ENCODE assay signal across 1 cellular context in the genomic region with DNA sequence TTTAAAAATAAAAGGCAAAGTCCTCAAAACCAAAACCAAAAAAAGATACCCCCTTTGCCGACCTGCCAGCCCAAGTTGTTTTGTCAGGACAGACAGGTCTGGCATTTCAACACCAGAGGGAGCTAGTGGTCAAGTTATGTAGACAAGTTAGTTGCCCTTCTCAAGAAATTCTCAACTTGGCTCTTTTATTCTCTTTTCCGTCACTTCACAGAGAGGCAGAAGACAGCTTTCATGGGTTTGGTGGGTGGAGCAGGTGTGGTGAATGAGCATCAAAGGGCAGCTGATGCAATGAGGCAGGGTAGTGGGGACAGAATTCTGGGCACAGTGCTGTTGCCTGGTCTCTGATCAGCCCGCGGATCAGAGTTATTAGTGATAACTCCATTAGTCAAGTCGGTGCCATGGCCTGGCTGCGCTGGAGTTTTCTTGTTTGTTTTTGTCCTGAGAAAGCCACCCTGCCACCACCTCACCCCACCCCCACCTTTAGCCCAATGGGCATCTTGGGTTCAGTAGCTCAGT.
TF ChIP-seq lines count a peak whose summit lies in the region.

No MANE protein-coding gene starts in this region.

TF ChIP-seq in HepG2, 621 proteins besides CTCF, POLR2A, EP300 and RAD21 (continued from another document and continues in another):
- TF ChIP-seq, protein P1, sequence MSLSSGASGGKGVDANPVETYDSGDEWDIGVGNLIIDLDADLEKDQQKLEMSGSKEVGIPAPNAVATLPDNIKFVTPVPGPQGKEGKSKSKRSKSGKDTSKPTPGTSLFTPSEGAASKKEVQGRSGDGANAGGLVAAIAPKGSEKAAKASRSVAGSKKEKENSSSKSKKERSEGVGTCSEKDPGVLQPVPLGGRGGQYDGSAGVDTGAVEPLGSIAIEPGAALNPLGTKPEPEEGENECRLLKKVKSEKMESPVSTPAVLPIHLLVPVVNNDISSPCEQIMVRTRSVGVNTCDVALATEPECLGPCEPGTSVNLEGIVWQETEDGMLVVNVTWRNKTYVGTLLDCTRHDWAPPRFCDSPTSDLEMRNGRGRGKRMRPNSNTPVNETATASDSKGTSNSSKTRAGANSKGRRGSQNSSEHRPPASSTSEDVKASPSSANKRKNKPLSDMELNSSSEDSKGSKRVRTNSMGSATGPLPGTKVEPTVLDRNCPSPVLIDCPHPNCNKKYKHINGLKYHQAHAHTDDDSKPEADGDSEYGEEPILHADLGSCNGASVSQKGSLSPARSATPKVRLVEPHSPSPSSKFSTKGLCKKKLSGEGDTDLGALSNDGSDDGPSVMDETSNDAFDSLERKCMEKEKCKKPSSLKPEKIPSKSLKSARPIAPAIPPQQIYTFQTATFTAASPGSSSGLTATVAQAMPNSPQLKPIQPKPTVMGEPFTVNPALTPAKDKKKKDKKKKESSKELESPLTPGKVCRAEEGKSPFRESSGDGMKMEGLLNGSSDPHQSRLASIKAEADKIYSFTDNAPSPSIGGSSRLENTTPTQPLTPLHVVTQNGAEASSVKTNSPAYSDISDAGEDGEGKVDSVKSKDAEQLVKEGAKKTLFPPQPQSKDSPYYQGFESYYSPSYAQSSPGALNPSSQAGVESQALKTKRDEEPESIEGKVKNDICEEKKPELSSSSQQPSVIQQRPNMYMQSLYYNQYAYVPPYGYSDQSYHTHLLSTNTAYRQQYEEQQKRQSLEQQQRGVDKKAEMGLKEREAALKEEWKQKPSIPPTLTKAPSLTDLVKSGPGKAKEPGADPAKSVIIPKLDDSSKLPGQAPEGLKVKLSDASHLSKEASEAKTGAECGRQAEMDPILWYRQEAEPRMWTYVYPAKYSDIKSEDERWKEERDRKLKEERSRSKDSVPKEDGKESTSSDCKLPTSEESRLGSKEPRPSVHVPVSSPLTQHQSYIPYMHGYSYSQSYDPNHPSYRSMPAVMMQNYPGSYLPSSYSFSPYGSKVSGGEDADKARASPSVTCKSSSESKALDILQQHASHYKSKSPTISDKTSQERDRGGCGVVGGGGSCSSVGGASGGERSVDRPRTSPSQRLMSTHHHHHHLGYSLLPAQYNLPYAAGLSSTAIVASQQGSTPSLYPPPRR (CRISPR knock-in tag; IDR thresholded peaks at IDR 0.05; ENCODE audit: borderline replicate concordance) = no peak
- TF ChIP-seq, protein P2, sequence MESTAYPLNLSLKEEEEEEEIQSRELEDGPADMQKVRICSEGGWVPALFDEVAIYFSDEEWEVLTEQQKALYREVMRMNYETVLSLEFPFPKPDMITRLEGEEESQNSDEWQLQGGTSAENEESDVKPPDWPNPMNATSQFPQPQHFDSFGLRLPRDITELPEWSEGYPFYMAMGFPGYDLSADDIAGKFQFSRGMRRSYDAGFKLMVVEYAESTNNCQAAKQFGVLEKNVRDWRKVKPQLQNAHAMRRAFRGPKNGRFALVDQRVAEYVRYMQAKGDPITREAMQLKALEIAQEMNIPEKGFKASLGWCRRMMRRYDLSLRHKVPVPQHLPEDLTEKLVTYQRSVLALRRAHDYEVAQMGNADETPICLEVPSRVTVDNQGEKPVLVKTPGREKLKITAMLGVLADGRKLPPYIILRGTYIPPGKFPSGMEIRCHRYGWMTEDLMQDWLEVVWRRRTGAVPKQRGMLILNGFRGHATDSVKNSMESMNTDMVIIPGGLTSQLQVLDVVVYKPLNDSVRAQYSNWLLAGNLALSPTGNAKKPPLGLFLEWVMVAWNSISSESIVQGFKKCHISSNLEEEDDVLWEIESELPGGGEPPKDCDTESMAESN (CRISPR knock-in tag; conservative IDR thresholded peaks at IDR 0.05) = no peak
- TF ChIP-seq SUZ12 (IDR thresholded peaks at IDR 0.05; ENCODE audit: low read depth, low read length) = no peak
- TF ChIP-seq SP140L (CRISPR knock-in tag; IDR thresholded peaks at IDR 0.05; ENCODE audit: borderline replicate concordance) = 0 out of 2 replicates have a peak, but pooled peaks have one; percentile 66
- no peak for TF ChIP-seq REXO4 (CRISPR knock-in tag; IDR thresholded peaks at IDR 0.05; ENCODE audit: borderline replicate concordance)
- TF ChIP-seq GTF2F1 (IDR thresholded peaks at IDR 0.05; ENCODE audit: low read length) = no peak
- TF ChIP-seq, protein P3, sequence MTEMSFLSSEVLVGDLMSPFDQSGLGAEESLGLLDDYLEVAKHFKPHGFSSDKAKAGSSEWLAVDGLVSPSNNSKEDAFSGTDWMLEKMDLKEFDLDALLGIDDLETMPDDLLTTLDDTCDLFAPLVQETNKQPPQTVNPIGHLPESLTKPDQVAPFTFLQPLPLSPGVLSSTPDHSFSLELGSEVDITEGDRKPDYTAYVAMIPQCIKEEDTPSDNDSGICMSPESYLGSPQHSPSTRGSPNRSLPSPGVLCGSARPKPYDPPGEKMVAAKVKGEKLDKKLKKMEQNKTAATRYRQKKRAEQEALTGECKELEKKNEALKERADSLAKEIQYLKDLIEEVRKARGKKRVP (CRISPR knock-in tag; IDR thresholded peaks at IDR 0.05) = peak in 1 of 2 experiments; percentile 91; a peak in 2 of 4 replicates
- no peak for TF ChIP-seq ZNF354B (CRISPR knock-in tag; IDR thresholded peaks at IDR 0.05)
- TF ChIP-seq MEF2D (CRISPR knock-in tag; IDR thresholded peaks at IDR 0.05) = no peak
- TF ChIP-seq U2AF1 (optimal IDR thresholded peaks at IDR 0.05; ENCODE audit: low read depth, low read length) = no peak
- TF ChIP-seq, protein P4, sequence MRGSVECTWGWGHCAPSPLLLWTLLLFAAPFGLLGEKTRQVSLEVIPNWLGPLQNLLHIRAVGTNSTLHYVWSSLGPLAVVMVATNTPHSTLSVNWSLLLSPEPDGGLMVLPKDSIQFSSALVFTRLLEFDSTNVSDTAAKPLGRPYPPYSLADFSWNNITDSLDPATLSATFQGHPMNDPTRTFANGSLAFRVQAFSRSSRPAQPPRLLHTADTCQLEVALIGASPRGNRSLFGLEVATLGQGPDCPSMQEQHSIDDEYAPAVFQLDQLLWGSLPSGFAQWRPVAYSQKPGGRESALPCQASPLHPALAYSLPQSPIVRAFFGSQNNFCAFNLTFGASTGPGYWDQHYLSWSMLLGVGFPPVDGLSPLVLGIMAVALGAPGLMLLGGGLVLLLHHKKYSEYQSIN (CRISPR knock-in tag; IDR thresholded peaks at IDR 0.05; ENCODE audit: borderline replicate concordance) = no peak
- peak; percentile 50; the same call in 1 of the 2 replicates for TF ChIP-seq KDM2A (CRISPR knock-in tag; IDR thresholded peaks at IDR 0.05; ENCODE audit: borderline replicate concordance, low read depth)
- TF ChIP-seq SIX1 (CRISPR knock-in tag; IDR thresholded peaks at IDR 0.05; ENCODE audit: borderline replicate concordance) = no peak
- TF ChIP-seq, protein P5, sequence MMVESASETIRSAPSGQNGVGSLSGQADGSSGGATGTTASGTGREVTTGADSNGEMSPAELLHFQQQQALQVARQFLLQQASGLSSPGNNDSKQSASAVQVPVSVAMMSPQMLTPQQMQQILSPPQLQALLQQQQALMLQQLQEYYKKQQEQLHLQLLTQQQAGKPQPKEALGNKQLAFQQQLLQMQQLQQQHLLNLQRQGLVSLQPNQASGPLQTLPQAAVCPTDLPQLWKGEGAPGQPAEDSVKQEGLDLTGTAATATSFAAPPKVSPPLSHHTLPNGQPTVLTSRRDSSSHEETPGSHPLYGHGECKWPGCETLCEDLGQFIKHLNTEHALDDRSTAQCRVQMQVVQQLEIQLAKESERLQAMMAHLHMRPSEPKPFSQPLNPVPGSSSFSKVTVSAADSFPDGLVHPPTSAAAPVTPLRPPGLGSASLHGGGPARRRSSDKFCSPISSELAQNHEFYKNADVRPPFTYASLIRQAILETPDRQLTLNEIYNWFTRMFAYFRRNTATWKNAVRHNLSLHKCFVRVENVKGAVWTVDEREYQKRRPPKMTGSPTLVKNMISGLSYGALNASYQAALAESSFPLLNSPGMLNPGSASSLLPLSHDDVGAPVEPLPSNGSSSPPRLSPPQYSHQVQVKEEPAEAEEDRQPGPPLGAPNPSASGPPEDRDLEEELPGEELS (CRISPR knock-in tag; IDR thresholded peaks at IDR 0.05) = no peak
- no peak for TF ChIP-seq NFKB2 (CRISPR knock-in tag; IDR thresholded peaks at IDR 0.05; ENCODE audit: borderline replicate concordance)
- TF ChIP-seq, protein P6, sequence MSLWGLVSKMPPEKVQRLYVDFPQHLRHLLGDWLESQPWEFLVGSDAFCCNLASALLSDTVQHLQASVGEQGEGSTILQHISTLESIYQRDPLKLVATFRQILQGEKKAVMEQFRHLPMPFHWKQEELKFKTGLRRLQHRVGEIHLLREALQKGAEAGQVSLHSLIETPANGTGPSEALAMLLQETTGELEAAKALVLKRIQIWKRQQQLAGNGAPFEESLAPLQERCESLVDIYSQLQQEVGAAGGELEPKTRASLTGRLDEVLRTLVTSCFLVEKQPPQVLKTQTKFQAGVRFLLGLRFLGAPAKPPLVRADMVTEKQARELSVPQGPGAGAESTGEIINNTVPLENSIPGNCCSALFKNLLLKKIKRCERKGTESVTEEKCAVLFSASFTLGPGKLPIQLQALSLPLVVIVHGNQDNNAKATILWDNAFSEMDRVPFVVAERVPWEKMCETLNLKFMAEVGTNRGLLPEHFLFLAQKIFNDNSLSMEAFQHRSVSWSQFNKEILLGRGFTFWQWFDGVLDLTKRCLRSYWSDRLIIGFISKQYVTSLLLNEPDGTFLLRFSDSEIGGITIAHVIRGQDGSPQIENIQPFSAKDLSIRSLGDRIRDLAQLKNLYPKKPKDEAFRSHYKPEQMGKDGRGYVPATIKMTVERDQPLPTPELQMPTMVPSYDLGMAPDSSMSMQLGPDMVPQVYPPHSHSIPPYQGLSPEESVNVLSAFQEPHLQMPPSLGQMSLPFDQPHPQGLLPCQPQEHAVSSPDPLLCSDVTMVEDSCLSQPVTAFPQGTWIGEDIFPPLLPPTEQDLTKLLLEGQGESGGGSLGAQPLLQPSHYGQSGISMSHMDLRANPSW (CRISPR knock-in tag; IDR thresholded peaks at IDR 0.05; ENCODE audit: borderline replicate concordance) = no peak
- no peak for TF ChIP-seq NR2F6 (IDR thresholded peaks at IDR 0.05)
- no peak for TF ChIP-seq NR2F6 (CRISPR knock-in tag; IDR thresholded peaks at IDR 0.05)
- TF ChIP-seq ZFP36L1 (CRISPR knock-in tag; IDR thresholded peaks at IDR 0.05) = no peak
- TF ChIP-seq, protein P7, sequence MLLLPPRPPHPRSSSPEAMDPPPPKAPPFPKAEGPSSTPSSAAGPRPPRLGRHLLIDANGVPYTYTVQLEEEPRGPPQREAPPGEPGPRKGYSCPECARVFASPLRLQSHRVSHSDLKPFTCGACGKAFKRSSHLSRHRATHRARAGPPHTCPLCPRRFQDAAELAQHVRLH (CRISPR knock-in tag; IDR thresholded peaks at IDR 0.05; ENCODE audit: borderline replicate concordance, low read depth) = no peak
- TF ChIP-seq ZIK1 (CRISPR knock-in tag; IDR thresholded peaks at IDR 0.05; ENCODE audit: borderline replicate concordance, low read depth) = no peak
- no peak for TF ChIP-seq GTF3A (CRISPR knock-in tag; conservative IDR thresholded peaks at IDR 0.05)
- TF ChIP-seq, protein P8, sequence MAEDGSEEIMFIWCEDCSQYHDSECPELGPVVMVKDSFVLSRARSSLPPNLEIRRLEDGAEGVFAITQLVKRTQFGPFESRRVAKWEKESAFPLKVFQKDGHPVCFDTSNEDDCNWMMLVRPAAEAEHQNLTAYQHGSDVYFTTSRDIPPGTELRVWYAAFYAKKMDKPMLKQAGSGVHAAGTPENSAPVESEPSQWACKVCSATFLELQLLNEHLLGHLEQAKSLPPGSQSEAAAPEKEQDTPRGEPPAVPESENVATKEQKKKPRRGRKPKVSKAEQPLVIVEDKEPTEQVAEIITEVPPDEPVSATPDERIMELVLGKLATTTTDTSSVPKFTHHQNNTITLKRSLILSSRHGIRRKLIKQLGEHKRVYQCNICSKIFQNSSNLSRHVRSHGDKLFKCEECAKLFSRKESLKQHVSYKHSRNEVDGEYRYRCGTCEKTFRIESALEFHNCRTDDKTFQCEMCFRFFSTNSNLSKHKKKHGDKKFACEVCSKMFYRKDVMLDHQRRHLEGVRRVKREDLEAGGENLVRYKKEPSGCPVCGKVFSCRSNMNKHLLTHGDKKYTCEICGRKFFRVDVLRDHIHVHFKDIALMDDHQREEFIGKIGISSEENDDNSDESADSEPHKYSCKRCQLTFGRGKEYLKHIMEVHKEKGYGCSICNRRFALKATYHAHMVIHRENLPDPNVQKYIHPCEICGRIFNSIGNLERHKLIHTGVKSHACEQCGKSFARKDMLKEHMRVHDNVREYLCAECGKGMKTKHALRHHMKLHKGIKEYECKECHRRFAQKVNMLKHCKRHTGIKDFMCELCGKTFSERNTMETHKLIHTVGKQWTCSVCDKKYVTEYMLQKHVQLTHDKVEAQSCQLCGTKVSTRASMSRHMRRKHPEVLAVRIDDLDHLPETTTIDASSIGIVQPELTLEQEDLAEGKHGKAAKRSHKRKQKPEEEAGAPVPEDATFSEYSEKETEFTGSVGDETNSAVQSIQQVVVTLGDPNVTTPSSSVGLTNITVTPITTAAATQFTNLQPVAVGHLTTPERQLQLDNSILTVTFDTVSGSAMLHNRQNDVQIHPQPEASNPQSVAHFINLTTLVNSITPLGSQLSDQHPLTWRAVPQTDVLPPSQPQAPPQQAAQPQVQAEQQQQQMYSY (CRISPR knock-in tag; IDR thresholded peaks at IDR 0.05) = no peak
- TF ChIP-seq, protein P9, sequence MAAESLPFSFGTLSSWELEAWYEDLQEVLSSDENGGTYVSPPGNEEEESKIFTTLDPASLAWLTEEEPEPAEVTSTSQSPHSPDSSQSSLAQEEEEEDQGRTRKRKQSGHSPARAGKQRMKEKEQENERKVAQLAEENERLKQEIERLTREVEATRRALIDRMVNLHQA (CRISPR knock-in tag; IDR thresholded peaks at IDR 0.05) = no peak
- TF ChIP-seq IKZF1 (IDR thresholded peaks at IDR 0.05) = no peak
- TF ChIP-seq KLF12 (CRISPR knock-in tag; IDR thresholded peaks at IDR 0.05; ENCODE audit: borderline replicate concordance) = no peak
- no peak for TF ChIP-seq KLF13 (CRISPR knock-in tag; IDR thresholded peaks at IDR 0.05)
- TF ChIP-seq, protein P10, sequence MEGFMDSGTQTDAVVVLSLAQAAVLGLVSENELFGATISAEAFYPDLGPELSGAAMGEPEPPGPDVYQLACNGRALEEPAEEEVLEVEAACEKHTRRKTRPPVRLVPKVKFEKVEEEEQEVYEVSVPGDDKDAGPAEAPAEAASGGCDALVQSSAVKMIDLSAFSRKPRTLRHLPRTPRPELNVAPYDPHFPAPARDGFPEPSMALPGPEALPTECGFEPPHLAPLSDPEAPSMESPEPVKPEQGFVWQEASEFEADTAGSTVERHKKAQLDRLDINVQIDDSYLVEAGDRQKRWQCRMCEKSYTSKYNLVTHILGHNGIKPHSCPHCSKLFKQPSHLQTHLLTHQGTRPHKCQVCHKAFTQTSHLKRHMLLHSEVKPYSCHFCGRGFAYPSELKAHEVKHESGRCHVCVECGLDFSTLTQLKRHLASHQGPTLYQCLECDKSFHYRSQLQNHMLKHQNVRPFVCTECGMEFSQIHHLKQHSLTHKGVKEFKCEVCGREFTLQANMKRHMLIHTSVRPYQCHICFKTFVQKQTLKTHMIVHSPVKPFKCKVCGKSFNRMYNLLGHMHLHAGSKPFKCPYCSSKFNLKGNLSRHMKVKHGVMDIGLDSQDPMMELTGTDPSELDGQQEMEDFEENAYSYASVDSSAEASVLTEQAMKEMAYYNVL (CRISPR knock-in tag; IDR thresholded peaks at IDR 0.05; ENCODE audit: borderline replicate concordance) = 0 out of 2 replicates have a peak, but pooled peaks have one; percentile 14
- no peak for TF ChIP-seq ZNF652 (CRISPR knock-in tag; IDR thresholded peaks at IDR 0.05; ENCODE audit: borderline replicate concordance, low read depth)
- peak; percentile 48 for TF ChIP-seq TEAD3 (CRISPR knock-in tag; optimal IDR thresholded peaks at IDR 0.05; ENCODE audit: borderline replicate concordance)
- TF ChIP-seq ASH2L (IDR thresholded peaks at IDR 0.05; ENCODE audit: insufficient read length, low read depth, low read length) = no peak
- TF ChIP-seq, protein P11, sequence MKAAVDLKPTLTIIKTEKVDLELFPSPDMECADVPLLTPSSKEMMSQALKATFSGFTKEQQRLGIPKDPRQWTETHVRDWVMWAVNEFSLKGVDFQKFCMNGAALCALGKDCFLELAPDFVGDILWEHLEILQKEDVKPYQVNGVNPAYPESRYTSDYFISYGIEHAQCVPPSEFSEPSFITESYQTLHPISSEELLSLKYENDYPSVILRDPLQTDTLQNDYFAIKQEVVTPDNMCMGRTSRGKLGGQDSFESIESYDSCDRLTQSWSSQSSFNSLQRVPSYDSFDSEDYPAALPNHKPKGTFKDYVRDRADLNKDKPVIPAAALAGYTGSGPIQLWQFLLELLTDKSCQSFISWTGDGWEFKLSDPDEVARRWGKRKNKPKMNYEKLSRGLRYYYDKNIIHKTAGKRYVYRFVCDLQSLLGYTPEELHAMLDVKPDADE (CRISPR knock-in tag; IDR thresholded peaks at IDR 0.05) = no peak
